2 cellular contexts compared by ENCODE assay signal in the genomic region with DNA sequence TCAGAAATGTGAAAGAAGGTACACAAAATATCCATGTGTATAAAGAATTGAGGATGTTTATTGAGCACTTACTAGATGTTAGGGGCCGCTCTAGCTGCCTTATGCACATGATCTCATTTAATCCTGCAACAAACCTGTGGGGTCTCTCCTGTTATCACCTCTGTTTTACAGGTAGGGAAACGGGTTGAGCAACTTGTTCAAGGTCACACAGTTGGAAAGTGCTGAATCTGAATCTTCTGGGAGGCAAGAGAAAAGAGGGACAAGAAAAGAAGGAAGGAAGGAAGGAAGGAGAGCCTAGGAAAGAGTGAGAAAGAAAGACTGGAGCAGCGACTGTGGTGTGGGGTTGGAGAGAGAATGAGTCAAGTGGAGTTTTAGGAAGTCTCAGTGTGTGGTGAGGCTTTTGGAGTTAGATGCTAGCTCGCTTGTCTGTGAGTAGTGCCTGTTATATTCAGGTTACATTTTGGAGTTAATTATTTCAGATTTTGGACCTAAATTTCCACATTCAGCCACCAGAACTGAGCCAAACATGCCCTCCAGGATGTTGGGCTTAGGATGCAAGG.
A peak's percentile ranks its signal among the peaks of the same experiment; 100 is the strongest.
TF ChIP-seq lines count a peak whose summit lies in the region.

No MANE protein-coding gene starts in this region.

TF ChIP-seq in K562, 482 proteins besides CTCF, POLR2A, EP300 and RAD21:
- TF ChIP-seq KDM5B (IDR thresholded peaks at IDR 0.05; ENCODE audit: insufficient replicate concordance, low read depth, low read length), result no peak
- no peak for TF ChIP-seq EWSR1 (IDR thresholded peaks at IDR 0.05; ENCODE audit: borderline replicate concordance, low read depth, partially characterized antibody)
- peak; percentile 56 for TF ChIP-seq CREBBP (IDR thresholded peaks at IDR 0.05; ENCODE audit: low read depth, low read length)
- 0 out of 4 replicates have a peak, but pooled peaks of 1 of the 2 experiments have one; percentile 59 for TF ChIP-seq MCM7 (IDR thresholded peaks at IDR 0.05)
- TF ChIP-seq, protein P1, sequence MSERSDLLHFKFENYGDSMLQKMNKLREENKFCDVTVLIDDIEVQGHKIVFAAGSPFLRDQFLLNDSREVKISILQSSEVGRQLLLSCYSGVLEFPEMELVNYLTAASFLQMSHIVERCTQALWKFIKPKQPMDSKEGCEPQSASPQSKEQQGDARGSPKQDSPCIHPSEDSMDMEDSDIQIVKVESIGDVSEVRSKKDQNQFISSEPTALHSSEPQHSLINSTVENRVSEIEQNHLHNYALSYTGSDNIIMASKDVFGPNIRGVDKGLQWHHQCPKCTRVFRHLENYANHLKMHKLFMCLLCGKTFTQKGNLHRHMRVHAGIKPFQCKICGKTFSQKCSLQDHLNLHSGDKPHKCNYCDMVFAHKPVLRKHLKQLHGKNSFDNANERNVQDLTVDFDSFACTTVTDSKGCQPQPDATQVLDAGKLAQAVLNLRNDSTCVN (CRISPR knock-in tag; IDR thresholded peaks at IDR 0.05), result 0 out of 2 replicates have a peak, but pooled peaks have one; percentile 18
- TF ChIP-seq MCM3 (IDR thresholded peaks at IDR 0.05), result peak; percentile 70; the same call in 1 of the 2 replicates
- 0 out of 2 replicates have a peak, but pooled peaks have one; percentile 26 for TF ChIP-seq ELF4 (CRISPR knock-in tag; IDR thresholded peaks at IDR 0.05)
- TF ChIP-seq OTX1 (CRISPR knock-in tag; IDR thresholded peaks at IDR 0.05), result 0 out of 2 replicates have a peak, but pooled peaks have one; percentile 46

TF ChIP-seq in endothelial cell of umbilical vein, 7 proteins besides CTCF, POLR2A, EP300 and RAD21:
- peak; percentile 13 for TF ChIP-seq EZH2 (IDR thresholded peaks at IDR 0.05; ENCODE audit: borderline replicate concordance, low read depth, low read length, severe bottlenecking)
- TF ChIP-seq, protein P2, sequence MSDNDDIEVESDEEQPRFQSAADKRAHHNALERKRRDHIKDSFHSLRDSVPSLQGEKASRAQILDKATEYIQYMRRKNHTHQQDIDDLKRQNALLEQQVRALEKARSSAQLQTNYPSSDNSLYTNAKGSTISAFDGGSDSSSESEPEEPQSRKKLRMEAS (IDR thresholded peaks at IDR 0.05; ENCODE audit: insufficient read depth, insufficient read length), result no peak
- TF ChIP-seq MYC (IDR thresholded peaks at IDR 0.05; ENCODE audit: low read depth, low read length), result no peak
- TF ChIP-seq FOS (IDR thresholded peaks at IDR 0.05; ENCODE audit: borderline replicate concordance, insufficient read depth, low read length), result no peak
- no peak for TF ChIP-seq GATA2 (IDR thresholded peaks at IDR 0.05; ENCODE audit: insufficient read depth, insufficient read length, low read depth, low read length)
- no peak for TF ChIP-seq POLR2AphosphoS5 (IDR thresholded peaks at IDR 0.05; ENCODE audit: insufficient read depth, low read depth, low read length)
- TF ChIP-seq JUN (IDR thresholded peaks at IDR 0.05; ENCODE audit: borderline replicate concordance, insufficient read depth, insufficient read length, low read depth), result no peak
TF ChIP-seq in endothelial cell of umbilical vein: peak in this region for 1.
